ENCODE assay signal across 8 cellular contexts in genomic region chr18:46915800-46916550, GRCh38. TPM values are rescaled to one million over a fixed set of nuclear protein-coding genes. Genes with fewer than 3 reads are reported as not detected.
DNase-seq lines count a peak whose midpoint lies in the region; ATAC-seq and TF ChIP-seq lines count a peak whose summit lies in the region.

No MANE protein-coding gene starts in this region.

- H3K9me3 Mint-ChIP-seq in activated naive CD4-positive, alpha-beta T cell treated with anti-CD3 and anti-CD28 coated beads, Interleukin-2, amount 50 U/mL, for 24 hours: no peaks in the 10 kb centered on the region
- H3K9me3 Mint-ChIP-seq in activated naive CD8-positive, alpha-beta T cell (ENCODE audit: low read depth): no peaks in the 10 kb centered on the region

- peaks cover 13 to 22% of the 10 kb centered on the region in 2 donors for H3K4me1 ChIP-seq in left lung
- no peaks in the 10 kb centered on the region for H3K4me1 ChIP-seq in urinary bladder (ENCODE audit: insufficient read depth)

- H3K4me3 ChIP-seq in left lung (peak overlapping the region; percentile 61 to 64), urinary bladder (ENCODE audit: low read depth, low read length) (peak overlapping the region; percentile 98)

- H3K27ac Mint-ChIP-seq in activated naive CD4-positive, alpha-beta T cell treated with anti-CD3 and anti-CD28 coated beads, Interleukin-2, amount 50 U/mL, for 24 hours: peak overlapping the region; percentile 94
- peak overlapping the region; percentile 93 for H3K27ac Mint-ChIP-seq in activated naive CD8-positive, alpha-beta T cell

- DNase-seq in activated naive CD4-positive, alpha-beta T cell (lab: John Stamatoyannopoulos, UW): no peak
- DNase-seq in left lung: no peak
- DNase-seq in NCI-H2196 treated with DMSO at 0.1 percent for 48 hours (lab: John Stamatoyannopoulos, UW; ENCODE audit: unreplicated experiment): no peak
- DNase-seq in NCI-H524 treated with DMSO at 0.1 percent for 48 hours (lab: John Stamatoyannopoulos, UW): no peak

- no peaks in the 10 kb centered on the region for H3K27me3 ChIP-seq in left lung

- H3K4me1 Mint-ChIP-seq in activated naive CD4-positive, alpha-beta T cell treated with anti-CD3 and anti-CD28 coated beads, Interleukin-2, amount 50 U/mL, for 24 hours: peaks cover 59% of the 10 kb centered on the region
- H3K4me1 Mint-ChIP-seq in activated naive CD8-positive, alpha-beta T cell (ENCODE audit: low read depth): peaks cover 49% of the 10 kb centered on the region

- H3K27ac ChIP-seq in left lung: no peak overlapping the region
- no peak overlapping the region for H3K27ac ChIP-seq in urinary bladder (ENCODE audit: low read depth)

- TF ChIP-seq CTCF in left lung (IDR thresholded peaks at IDR 0.05): no peak

- intact Hi-C loops in left lung (cut with DNase I): no loop called here

- no peaks in the 10 kb centered on the region for H3K9me3 ChIP-seq in left lung

- peak overlapping the region; percentile 94 for H3K4me3 Mint-ChIP-seq in activated naive CD4-positive, alpha-beta T cell treated with anti-CD3 and anti-CD28 coated beads, Interleukin-2, amount 50 U/mL, for 24 hours
- H3K4me3 Mint-ChIP-seq in activated naive CD8-positive, alpha-beta T cell: peak overlapping the region; percentile 95

- no peaks in the 10 kb centered on the region for H3K27me3 Mint-ChIP-seq in activated naive CD4-positive, alpha-beta T cell treated with anti-CD3 and anti-CD28 coated beads, Interleukin-2, amount 50 U/mL, for 24 hours
- H3K27me3 Mint-ChIP-seq in activated naive CD8-positive, alpha-beta T cell: no peaks in the 10 kb centered on the region

- H3K36me3 Mint-ChIP-seq in activated naive CD4-positive, alpha-beta T cell treated with anti-CD3 and anti-CD28 coated beads, Interleukin-2, amount 50 U/mL, for 24 hours: no peaks in the 10 kb centered on the region
- no peaks in the 10 kb centered on the region for H3K36me3 Mint-ChIP-seq in activated naive CD8-positive, alpha-beta T cell

- no peaks in the 10 kb centered on the region for H3K36me3 ChIP-seq in left lung
- no peaks in the 10 kb centered on the region for H3K36me3 ChIP-seq in urinary bladder (ENCODE audit: insufficient read depth)

- WGBS in urinary bladder: 21% methylated on average over 12 of the region's 12 CpGs

- ATAC-seq in left lung: no peak
- no peak for ATAC-seq in HG03571 (IDR thresholded peaks at IDR 0.05; ENCODE audit: unreplicated experiment)

RNA-seq across cellular contexts. Expression of gene PIAS2, which starts 1.3 kb away (rescaled TPM):
- 10 to 100 TPM; 30.4 to 31.3 TPM for total RNA-seq in left lung
- 75.4 TPM for total RNA-seq in urinary bladder
- polyA plus RNA-seq in urinary bladder: 9.6 TPM

RNA-seq across cellular contexts. Expression of gene KATNAL2, which starts 1.4 kb away (rescaled TPM):
- total RNA-seq in left lung (1 to 10 TPM; 2.4 to 4.2 TPM), urinary bladder (4.4 TPM)
- polyA plus RNA-seq in urinary bladder: 1.8 TPM
